Comparison of ENCODE assay signal across 14 cellular contexts in genomic region chr17:72984145-72984924, GRCh38.
DNase-seq lines count a peak whose midpoint lies in the region; ATAC-seq and TF ChIP-seq lines count a peak whose summit lies in the region.
"Had no signal": no experiment of that assay in that cellular context is flagged by ENCODE, and none has a peak within 500 bp of the region (broad histone marks: within the 10 kb centered on the region; RNA-seq: fewer than 3 reads in every experiment).

No MANE protein-coding gene starts in this region.

- DNase-seq in Daoy (ENCODE audit: low read depth) (peak; percentile 95), NCI-H226 (peak; percentile 97), dermis blood vessel endothelial cell (peak; percentile 67), osteocyte (ENCODE audit: extremely low spot score, unreplicated experiment) (no peak), T-helper 2 cell (no peak), hippocampal formation (lab: John Stamatoyannopoulos, UW) (no peak), DMS79 treated with DMSO at 0.1 percent for 48 hours (lab: John Stamatoyannopoulos, UW) (no peak)
- DNase-seq: activated CD4-positive, alpha-beta memory T cell treated with anti-CD3 and anti-CD28 coated beads for 36 hours; activated effector memory CD4-positive, alpha-beta T cell treated with anti-CD3 and anti-CD28 coated beads, Interleukin-2, amount 50 U/mL, for 16 hours; COR-L47; H9; left ventricle myocardium superior; NCI-H2171 had no signal

- ATAC-seq in HG03521 (IDR thresholded peaks at IDR 0.05; ENCODE audit: unreplicated experiment), result no peak
- ATAC-seq: left ventricle myocardium superior had no signal

- H3K27ac Mint-ChIP-seq in osteocyte (ENCODE audit: unreplicated experiment), result peak overlapping the region; percentile 4
- H3K27ac Mint-ChIP-seq: activated CD4-positive, alpha-beta memory T cell treated with anti-CD3 and anti-CD28 coated beads for 36 hours had no signal

- no peaks in the 10 kb centered on the region for H3K9me3 Mint-ChIP-seq in osteocyte (ENCODE audit: unreplicated experiment)
- H3K9me3 Mint-ChIP-seq: activated CD4-positive, alpha-beta memory T cell treated with anti-CD3 and anti-CD28 coated beads for 36 hours; H9 had no signal

- no peaks in the 10 kb centered on the region for H3K27me3 Mint-ChIP-seq in osteocyte (ENCODE audit: unreplicated experiment)
- H3K27me3 Mint-ChIP-seq: activated CD4-positive, alpha-beta memory T cell treated with anti-CD3 and anti-CD28 coated beads for 36 hours had no signal

- peaks cover 42% of the 10 kb centered on the region for H3K4me1 Mint-ChIP-seq in osteocyte (ENCODE audit: unreplicated experiment)

- no peak for TF ChIP-seq CTCF in osteocyte (IDR thresholded peaks at IDR 0.05)

- peaks cover 3% of the 10 kb centered on the region for H3K36me3 Mint-ChIP-seq in osteocyte (ENCODE audit: unreplicated experiment)
- H3K36me3 Mint-ChIP-seq: activated CD4-positive, alpha-beta memory T cell treated with anti-CD3 and anti-CD28 coated beads for 36 hours had no signal

- no peak overlapping the region for H3K4me3 Mint-ChIP-seq in osteocyte (ENCODE audit: unreplicated experiment)
- H3K4me3 Mint-ChIP-seq: activated CD4-positive, alpha-beta memory T cell treated with anti-CD3 and anti-CD28 coated beads for 36 hours; H9 had no signal

Comparison
In these comparisons a context has a peak if more than half of its experiments do, and no peak if none do; other contexts are left out.
1. DNase-seq: peak in Daoy (single experiment), NCI-H226 (single experiment) and dermis blood vessel endothelial cell (single experiment); none in osteocyte (single experiment), T-helper 2 cell (0 of 5), hippocampal formation (0 of 2) and DMS79 treated with DMSO at 0.1 percent for 48 hours (single experiment).